15 cellular contexts compared by ENCODE assay signal in the genomic region with DNA sequence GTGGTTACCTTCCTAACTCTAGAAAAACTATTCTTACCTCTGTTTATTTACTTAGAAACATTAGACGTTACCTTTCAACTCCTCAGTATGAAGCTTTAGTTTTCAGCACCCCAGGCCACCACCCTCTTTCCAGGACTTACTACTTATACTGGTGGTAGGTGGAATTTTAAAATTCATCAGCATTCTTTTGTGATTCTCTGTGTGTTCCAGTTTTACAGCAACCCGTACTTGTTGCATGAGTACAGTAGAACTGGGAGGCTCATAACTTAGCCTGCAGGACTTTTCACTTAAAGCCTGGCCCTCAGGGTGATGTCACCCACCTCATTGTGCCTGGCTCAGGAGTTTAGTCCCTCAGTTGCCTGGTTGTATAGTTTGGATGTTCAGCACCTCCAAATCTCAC. TPM values are rescaled to one million over a fixed set of nuclear protein-coding genes. Genes with fewer than 3 reads are reported as not detected.
DNase-seq lines count a peak whose midpoint lies in the region; ATAC-seq and TF ChIP-seq lines count a peak whose summit lies in the region.
"Had no signal": no experiment of that assay in that cellular context is flagged by ENCODE, and none has a peak within 500 bp of the region (broad histone marks: within the 10 kb centered on the region; RNA-seq: fewer than 3 reads in every experiment).

No MANE protein-coding gene starts in this region.

- POLR2A ChIA-PET in IMR-90 (lab: Charles Lee; ENCODE audit: unreplicated experiment), result no interaction called here

- no peak overlapping the region for H3K4me3 Mint-ChIP-seq in brain
- H3K4me3 Mint-ChIP-seq: B cell; CD4-positive, alpha-beta T cell had no signal

- no CpG with 5 or more reads among the region's 2 CpGs for WGBS in IMR-90 (ENCODE audit: extremely low coverage in 2 of 2, insufficient read length in 1 of 2), 2 experiments

- no peak overlapping the region for H3K56ac ChIP-seq in IMR-90 (ENCODE audit: extremely low read depth, insufficient read depth, low read length)

- intact Hi-C loops in IMR-90 (cut with micrococcal nuclease), result no loop called here

- H3K27ac Mint-ChIP-seq in brain, result peak overlapping the region in 3 of 5 experiments; percentile 65 to 73 (median 66)
- H3K27ac Mint-ChIP-seq: B cell; CD4-positive, alpha-beta T cell had no signal

- H2BK5ac ChIP-seq in IMR-90 (ENCODE audit: low read depth, low read length, poor library complexity, severe bottlenecking), result no peak overlapping the region

- no peak overlapping the region for H2BK120ac ChIP-seq in IMR-90 (ENCODE audit: low read depth, low read length)

- H3K27ac ChIP-seq in IMR-90 (ENCODE audit: insufficient read depth, low read length) (no peak overlapping the region), mucosa of rectum (ENCODE audit: low read depth in 2 of 2, low read length in 2 of 2) (peak overlapping the region; percentile 64 to 79)
- H3K27ac ChIP-seq: GM23248 had no signal

- H3K9me3 Mint-ChIP-seq in brain, result peaks cover 2 to 11% (median 9%) of the 10 kb centered on the region in 5 experiments

- TF ChIP-seq POLR2A in IMR-90 (IDR thresholded peaks at IDR 0.05; ENCODE audit: low read depth, low read length), result no peak

- no peak overlapping the region for H3K4me3 ChIP-seq in IMR-90 (ENCODE audit: insufficient read depth, low read depth, low read length)
- H3K4me3 ChIP-seq in mucosa of rectum (ENCODE audit: low read length in 2 of 2), result no peak overlapping the region
- H3K4me3 ChIP-seq: GM23248 had no signal

- no peak overlapping the region for H3K14ac ChIP-seq in IMR-90 (replicated peaks; ENCODE audit: low read depth, low read length)

- no peak overlapping the region for H2AFZ ChIP-seq in IMR-90 (replicated peaks; ENCODE audit: low read length, poor library complexity)
- H2AFZ ChIP-seq: GM23248 had no signal

- H3K4me2 ChIP-seq in IMR-90 (ENCODE audit: low read depth, low read length), result no peak overlapping the region

- H3K79me1 ChIP-seq in IMR-90 (ENCODE audit: low read depth in 1 of 2, low read length in 2 of 2), result no peaks in the 10 kb centered on the region

- no peak overlapping the region for H4K8ac ChIP-seq in IMR-90 (ENCODE audit: low read depth in 2 of 2, low read length in 2 of 2)

- no peaks in the 10 kb centered on the region for H3K36me3 ChIP-seq in IMR-90 (ENCODE audit: control insufficient read depth, insufficient read depth, low read length)
- no peaks in the 10 kb centered on the region for H3K36me3 ChIP-seq in mucosa of rectum (ENCODE audit: control insufficient read depth in 2 of 2, insufficient read depth in 2 of 2, low read length in 2 of 2)

- H3K18ac ChIP-seq in IMR-90 (ENCODE audit: low read depth, low read length), result no peak overlapping the region

- H3K36me3 Mint-ChIP-seq in brain, result no peaks in the 10 kb centered on the region

- peaks cover 6% of the 10 kb centered on the region; the same call in 1 of the 2 replicates for H3K9me1 ChIP-seq in IMR-90 (ENCODE audit: insufficient read depth, low read length)

- in situ Hi-C loops in IMR-90 (cut with MboI; ENCODE audit: low sequenced_read_pairs), result no loop called here

- H2BK20ac ChIP-seq in IMR-90 (ENCODE audit: low read depth, low read length), result no peak overlapping the region

- peaks cover 32% of the 10 kb centered on the region for H3K4me1 Mint-ChIP-seq in brain

- no peak overlapping the region for H3K4ac ChIP-seq in IMR-90 (ENCODE audit: low read depth, low read length)

- CTCF ChIA-PET in IMR-90 (lab: Yijun Ruan, JAX), result no interaction called here

- H3K9ac ChIP-seq in IMR-90 (ENCODE audit: low read depth, low read length) (no peak overlapping the region), mucosa of rectum (ENCODE audit: low read depth in 1 of 2, low read length in 2 of 2) (no peak overlapping the region)
- H3K9ac ChIP-seq: GM23248 had no signal

- BruUV-seq in IMR-90 (replicated peaks; lab: Mats Ljungman, UMichigan), result no TSS peak

- H4K20me1 ChIP-seq in IMR-90 (ENCODE audit: insufficient read depth, low read length), result no peaks in the 10 kb centered on the region

- no peak overlapping the region for H3K23ac ChIP-seq in IMR-90 (ENCODE audit: low read depth, low read length)

- H3K27me3 ChIP-seq in IMR-90 (ENCODE audit: control insufficient read depth, insufficient read depth, low read length), result no peaks in the 10 kb centered on the region
- H3K27me3 ChIP-seq in mucosa of rectum (ENCODE audit: control insufficient read depth in 2 of 2, insufficient read depth in 2 of 2, low read length in 2 of 2), result no peaks in the 10 kb centered on the region

- no peak for TF ChIP-seq RAD21 in IMR-90 (IDR thresholded peaks at IDR 0.05; ENCODE audit: low read length)

- H3K9me3 ChIP-seq in IMR-90 (ENCODE audit: control insufficient read depth, insufficient read depth, low read length) (no peaks in the 10 kb centered on the region; the same call in 1 of the 2 replicates), mucosa of rectum (ENCODE audit: control insufficient read depth in 2 of 2, low read length in 2 of 2) (no peaks in the 10 kb centered on the region)

- ATAC-seq in IMR-90 (ENCODE audit: low read depth), result no peak
- ATAC-seq in GM18520 (IDR thresholded peaks at IDR 0.05; ENCODE audit: unreplicated experiment), result no peak
- ATAC-seq in GM18909 (IDR thresholded peaks at IDR 0.05; ENCODE audit: poor library complexity, unreplicated experiment), result no peak

- H4K5ac ChIP-seq in IMR-90 (ENCODE audit: low read depth, low read length), result no peak overlapping the region

- H2BK15ac ChIP-seq in IMR-90 (ENCODE audit: low read depth, low read length), result 0 out of 3 replicates have a peak overlapping the region, but pooled peaks have one; percentile 56

- DNase-seq in H4 (ENCODE audit: low spot score), result peak; percentile 23
- no peak for DNase-seq in IMR-90
- DNase-seq in middle frontal gyrus (ENCODE audit: extremely low spot score, low spot score), result no peak
- DNase-seq: C1 segment of cervical spinal cord; Calu3; CD4-positive, alpha-beta T cell; DMS 273 treated with DMSO at 0.1 percent for 48 hours; EL; GM23248; H7 had no signal

- H2AK9ac ChIP-seq in IMR-90 (replicated peaks; ENCODE audit: low read depth, low read length, poor library complexity), result no peak overlapping the region

- H2AK5ac ChIP-seq in IMR-90 (ENCODE audit: low read depth, low read length), result no peak overlapping the region

- H3K4me1 ChIP-seq in IMR-90 (ENCODE audit: control insufficient read depth, insufficient read depth, low read length) (peaks cover 20% of the 10 kb centered on the region), mucosa of rectum (ENCODE audit: control insufficient read depth in 2 of 2, insufficient read depth in 2 of 2, low read length in 2 of 2) (peaks cover 15 to 16% of the 10 kb centered on the region in 2 donors)

- no peak overlapping the region for H4K91ac ChIP-seq in IMR-90 (ENCODE audit: insufficient read depth, low read depth, low read length)

- TF ChIP-seq CTCF in IMR-90 (conservative IDR thresholded peaks at IDR 0.05; ENCODE audit: low read depth, low read length) (no peak), brain (conservative IDR thresholded peaks at IDR 0.05) (no peak)

- dilution Hi-C loops in IMR-90 (cut with HindIII; ENCODE audit: low sequenced_read_pairs, unreplicated experiment), result no loop called here

- H3K27me3 Mint-ChIP-seq in brain, result peaks cover 15% of the 10 kb centered on the region
- H3K27me3 Mint-ChIP-seq: B cell; CD4-positive, alpha-beta T cell had no signal

TF ChIP-seq in IMR-90, 13 proteins besides CTCF, POLR2A, EP300 and RAD21:
- no peak for TF ChIP-seq MAZ (IDR thresholded peaks at IDR 0.05; ENCODE audit: borderline replicate concordance, low read depth, low read length)
- no peak for TF ChIP-seq RCOR1 (IDR thresholded peaks at IDR 0.05; ENCODE audit: insufficient replicate concordance, low read length)
- TF ChIP-seq, protein P1, sequence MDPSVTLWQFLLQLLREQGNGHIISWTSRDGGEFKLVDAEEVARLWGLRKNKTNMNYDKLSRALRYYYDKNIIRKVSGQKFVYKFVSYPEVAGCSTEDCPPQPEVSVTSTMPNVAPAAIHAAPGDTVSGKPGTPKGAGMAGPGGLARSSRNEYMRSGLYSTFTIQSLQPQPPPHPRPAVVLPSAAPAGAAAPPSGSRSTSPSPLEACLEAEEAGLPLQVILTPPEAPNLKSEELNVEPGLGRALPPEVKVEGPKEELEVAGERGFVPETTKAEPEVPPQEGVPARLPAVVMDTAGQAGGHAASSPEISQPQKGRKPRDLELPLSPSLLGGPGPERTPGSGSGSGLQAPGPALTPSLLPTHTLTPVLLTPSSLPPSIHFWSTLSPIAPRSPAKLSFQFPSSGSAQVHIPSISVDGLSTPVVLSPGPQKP (IDR thresholded peaks at IDR 0.05; ENCODE audit: borderline replicate concordance, low read depth, low read length), result no peak
- TF ChIP-seq RFX5 (IDR thresholded peaks at IDR 0.05; ENCODE audit: low read depth, low read length), result no peak
- no peak for TF ChIP-seq SMC3 (IDR thresholded peaks at IDR 0.05; ENCODE audit: low read depth, low read length)
- no peak for TF ChIP-seq MXI1 (IDR thresholded peaks at IDR 0.05; ENCODE audit: borderline replicate concordance, low read depth, low read length)
- no peak for TF ChIP-seq USF2 (IDR thresholded peaks at IDR 0.05; ENCODE audit: low read depth, low read length)
- TF ChIP-seq BHLHE40 (IDR thresholded peaks at IDR 0.05; ENCODE audit: low read depth, low read length), result no peak
- TF ChIP-seq MAFK (IDR thresholded peaks at IDR 0.05; ENCODE audit: low read depth, low read length), result no peak
- TF ChIP-seq FOS (IDR thresholded peaks at IDR 0.05; ENCODE audit: low read depth, low read length), result no peak
- no peak for TF ChIP-seq CEBPB (IDR thresholded peaks at IDR 0.05; ENCODE audit: low read depth, low read length)
- no peak for TF ChIP-seq CHD1 (IDR thresholded peaks at IDR 0.05; ENCODE audit: low read depth, low read length)
- TF ChIP-seq NFE2L2 (IDR thresholded peaks at IDR 0.05; ENCODE audit: low read depth, low read length), result no peak

RNA-seq across cellular contexts. Expression of gene ALOX5AP, which starts 49.4 kb away (rescaled TPM):
- 1.1 and 1.2 TPM in 2 replicates for total RNA-seq in H4 (2014; rRNA removed; shearing (Covaris generic))
- 0.28 TPM in 1 of 2 replicates, not detected in the other for total RNA-seq in IMR-90 (2012; rRNA removed)
- polyA plus RNA-seq in IMR-90 (2012; rRNA removed), result 0.62 and 0.63 TPM in 2 replicates
- 0.30 and 0.45 TPM in 2 replicates for polyA plus RNA-seq in IMR-90 (2012; cell fraction: cytosol; rRNA removed)
- 0.53 TPM in 1 of 2 replicates, not detected in the other for polyA plus RNA-seq in IMR-90 (2012; cell fraction: nucleus; rRNA removed; ENCODE audit: low replicate concordance)
- polyA plus RNA-seq in brain (ENCODE audit: insufficient read depth, low read depth, low replicate concordance), result 6.9 TPM
- total RNA-seq: Calu3, GM23248, H7 had no signal
